1 cellular context compared by ENCODE assay signal in the genomic region with DNA sequence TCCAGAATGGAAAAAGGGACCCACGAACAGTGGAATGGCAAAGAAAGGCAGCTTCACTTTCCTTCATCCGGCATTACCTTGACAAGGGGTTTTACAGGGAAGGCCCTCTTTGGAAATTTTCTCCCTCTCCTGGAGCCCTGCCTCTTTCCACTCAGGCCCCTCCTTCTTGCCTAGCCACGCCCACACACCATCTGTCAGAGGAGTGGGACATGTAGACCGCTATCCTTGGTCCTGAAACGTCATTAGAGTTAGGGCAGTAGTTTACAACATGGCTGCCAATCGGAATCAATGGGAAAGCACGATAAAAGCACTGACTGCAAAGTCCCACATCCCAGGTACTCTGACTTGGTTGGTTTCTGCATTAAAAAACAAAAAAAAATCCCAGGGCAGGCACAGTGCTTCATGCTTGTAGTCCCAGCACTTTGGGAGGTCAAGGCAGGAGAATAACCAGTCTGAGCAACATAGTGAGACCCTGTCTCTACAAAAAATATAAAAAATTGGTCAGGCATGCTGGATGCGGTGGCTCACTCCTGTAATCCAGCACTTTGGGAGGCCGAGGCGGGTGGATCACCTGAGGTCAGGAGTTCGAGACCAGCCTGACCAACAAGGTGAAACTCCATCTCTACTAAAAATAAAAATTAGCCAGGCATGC.
A peak's percentile ranks its signal among the peaks of the same experiment; 100 is the strongest.
TF ChIP-seq lines count a peak whose summit lies in the region.

No MANE protein-coding gene starts in this region.

TF ChIP-seq in K562, 482 proteins besides CTCF, POLR2A, EP300 and RAD21 (continued from another document and continues in another):
- no peak for TF ChIP-seq ZNF224 (CRISPR knock-in tag; IDR thresholded peaks at IDR 0.05)
- no peak for TF ChIP-seq CAMTA2 (CRISPR knock-in tag; conservative IDR thresholded peaks at IDR 0.05)
- no peak for TF ChIP-seq ERF (CRISPR knock-in tag; IDR thresholded peaks at IDR 0.05)
- no peak for TF ChIP-seq ELF4 (CRISPR knock-in tag; IDR thresholded peaks at IDR 0.05)
- no peak for TF ChIP-seq THRAP3 (IDR thresholded peaks at IDR 0.05; ENCODE audit: borderline replicate concordance)
- TF ChIP-seq KLF1 (tag; IDR thresholded peaks at IDR 0.05), result no peak
- TF ChIP-seq, protein P1, sequence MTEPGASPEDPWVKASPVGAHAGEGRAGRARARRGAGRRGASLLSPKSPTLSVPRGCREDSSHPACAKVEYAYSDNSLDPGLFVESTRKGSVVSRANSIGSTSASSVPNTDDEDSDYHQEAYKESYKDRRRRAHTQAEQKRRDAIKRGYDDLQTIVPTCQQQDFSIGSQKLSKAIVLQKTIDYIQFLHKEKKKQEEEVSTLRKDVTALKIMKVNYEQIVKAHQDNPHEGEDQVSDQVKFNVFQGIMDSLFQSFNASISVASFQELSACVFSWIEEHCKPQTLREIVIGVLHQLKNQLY (CRISPR knock-in tag; conservative IDR thresholded peaks at IDR 0.05), result no peak
- TF ChIP-seq JUN (IDR thresholded peaks at IDR 0.05; ENCODE audit: borderline replicate concordance, low read depth, low read length), result no peak
- TF ChIP-seq JUN (CRISPR knock-in tag; IDR thresholded peaks at IDR 0.05; ENCODE audit: borderline replicate concordance), result no peak
- TF ChIP-seq HMG20A (CRISPR knock-in tag; conservative IDR thresholded peaks at IDR 0.05), result no peak
- TF ChIP-seq, protein P2, sequence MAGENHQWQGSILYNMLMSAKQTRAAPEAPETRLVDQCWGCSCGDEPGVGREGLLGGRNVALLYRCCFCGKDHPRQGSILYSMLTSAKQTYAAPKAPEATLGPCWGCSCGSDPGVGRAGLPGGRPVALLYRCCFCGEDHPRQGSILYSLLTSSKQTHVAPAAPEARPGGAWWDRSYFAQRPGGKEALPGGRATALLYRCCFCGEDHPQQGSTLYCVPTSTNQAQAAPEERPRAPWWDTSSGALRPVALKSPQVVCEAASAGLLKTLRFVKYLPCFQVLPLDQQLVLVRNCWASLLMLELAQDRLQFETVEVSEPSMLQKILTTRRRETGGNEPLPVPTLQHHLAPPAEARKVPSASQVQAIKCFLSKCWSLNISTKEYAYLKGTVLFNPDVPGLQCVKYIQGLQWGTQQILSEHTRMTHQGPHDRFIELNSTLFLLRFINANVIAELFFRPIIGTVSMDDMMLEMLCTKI (IDR thresholded peaks at IDR 0.05; ENCODE audit: partially characterized antibody), result no peak
- TF ChIP-seq, protein P3, sequence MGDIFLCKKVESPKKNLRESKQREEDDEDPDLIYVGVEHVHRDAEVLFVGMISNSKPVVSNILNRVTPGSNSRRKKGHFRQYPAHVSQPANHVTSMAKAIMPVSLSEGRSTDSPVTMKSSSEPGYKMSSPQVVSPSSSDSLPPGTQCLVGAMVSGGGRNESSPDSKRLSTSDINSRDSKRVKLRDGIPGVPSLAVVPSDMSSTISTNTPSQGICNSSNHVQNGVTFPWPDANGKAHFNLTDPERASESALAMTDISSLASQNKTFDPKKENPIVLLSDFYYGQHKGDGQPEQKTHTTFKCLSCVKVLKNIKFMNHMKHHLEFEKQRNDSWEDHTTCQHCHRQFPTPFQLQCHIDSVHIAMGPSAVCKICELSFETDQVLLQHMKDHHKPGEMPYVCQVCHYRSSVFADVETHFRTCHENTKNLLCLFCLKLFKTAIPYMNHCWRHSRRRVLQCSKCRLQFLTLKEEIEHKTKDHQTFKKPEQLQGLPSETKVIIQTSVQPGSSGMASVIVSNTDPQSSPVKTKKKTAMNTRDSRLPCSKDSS (IDR thresholded peaks at IDR 0.05; ENCODE audit: low read depth, partially characterized antibody), result no peak
- TF ChIP-seq RBBP5 (IDR thresholded peaks at IDR 0.05; ENCODE audit: borderline replicate concordance, insufficient read depth, low read length, poor library complexity, severe bottlenecking), result no peak
- TF ChIP-seq, protein P4, sequence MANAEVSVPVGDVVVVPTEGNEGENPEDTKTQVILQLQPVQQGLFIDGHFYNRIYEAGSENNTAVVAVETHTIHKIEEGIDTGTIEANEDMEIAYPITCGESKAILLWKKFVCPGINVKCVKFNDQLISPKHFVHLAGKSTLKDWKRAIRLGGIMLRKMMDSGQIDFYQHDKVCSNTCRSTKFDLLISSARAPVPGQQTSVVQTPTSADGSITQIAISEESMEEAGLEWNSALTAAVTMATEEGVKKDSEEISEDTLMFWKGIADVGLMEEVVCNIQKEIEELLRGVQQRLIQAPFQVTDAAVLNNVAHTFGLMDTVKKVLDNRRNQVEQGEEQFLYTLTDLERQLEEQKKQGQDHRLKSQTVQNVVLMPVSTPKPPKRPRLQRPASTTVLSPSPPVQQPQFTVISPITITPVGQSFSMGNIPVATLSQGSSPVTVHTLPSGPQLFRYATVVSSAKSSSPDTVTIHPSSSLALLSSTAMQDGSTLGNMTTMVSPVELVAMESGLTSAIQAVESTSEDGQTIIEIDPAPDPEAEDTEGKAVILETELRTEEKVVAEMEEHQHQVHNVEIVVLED (CRISPR knock-in tag; IDR thresholded peaks at IDR 0.05), result no peak
- no peak for TF ChIP-seq CC2D1A (IDR thresholded peaks at IDR 0.05)
- TF ChIP-seq, protein P5, sequence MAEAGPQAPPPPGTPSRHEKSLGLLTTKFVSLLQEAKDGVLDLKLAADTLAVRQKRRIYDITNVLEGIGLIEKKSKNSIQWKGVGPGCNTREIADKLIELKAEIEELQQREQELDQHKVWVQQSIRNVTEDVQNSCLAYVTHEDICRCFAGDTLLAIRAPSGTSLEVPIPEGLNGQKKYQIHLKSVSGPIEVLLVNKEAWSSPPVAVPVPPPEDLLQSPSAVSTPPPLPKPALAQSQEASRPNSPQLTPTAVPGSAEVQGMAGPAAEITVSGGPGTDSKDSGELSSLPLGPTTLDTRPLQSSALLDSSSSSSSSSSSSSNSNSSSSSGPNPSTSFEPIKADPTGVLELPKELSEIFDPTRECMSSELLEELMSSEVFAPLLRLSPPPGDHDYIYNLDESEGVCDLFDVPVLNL (CRISPR knock-in tag; IDR thresholded peaks at IDR 0.05; ENCODE audit: low read depth), result no peak
- TF ChIP-seq, protein P6, sequence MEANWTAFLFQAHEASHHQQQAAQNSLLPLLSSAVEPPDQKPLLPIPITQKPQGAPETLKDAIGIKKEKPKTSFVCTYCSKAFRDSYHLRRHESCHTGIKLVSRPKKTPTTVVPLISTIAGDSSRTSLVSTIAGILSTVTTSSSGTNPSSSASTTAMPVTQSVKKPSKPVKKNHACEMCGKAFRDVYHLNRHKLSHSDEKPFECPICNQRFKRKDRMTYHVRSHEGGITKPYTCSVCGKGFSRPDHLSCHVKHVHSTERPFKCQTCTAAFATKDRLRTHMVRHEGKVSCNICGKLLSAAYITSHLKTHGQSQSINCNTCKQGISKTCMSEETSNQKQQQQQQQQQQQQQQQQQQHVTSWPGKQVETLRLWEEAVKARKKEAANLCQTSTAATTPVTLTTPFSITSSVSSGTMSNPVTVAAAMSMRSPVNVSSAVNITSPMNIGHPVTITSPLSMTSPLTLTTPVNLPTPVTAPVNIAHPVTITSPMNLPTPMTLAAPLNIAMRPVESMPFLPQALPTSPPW (CRISPR knock-in tag; IDR thresholded peaks at IDR 0.05), result peak; percentile 52
- TF ChIP-seq, protein P7, sequence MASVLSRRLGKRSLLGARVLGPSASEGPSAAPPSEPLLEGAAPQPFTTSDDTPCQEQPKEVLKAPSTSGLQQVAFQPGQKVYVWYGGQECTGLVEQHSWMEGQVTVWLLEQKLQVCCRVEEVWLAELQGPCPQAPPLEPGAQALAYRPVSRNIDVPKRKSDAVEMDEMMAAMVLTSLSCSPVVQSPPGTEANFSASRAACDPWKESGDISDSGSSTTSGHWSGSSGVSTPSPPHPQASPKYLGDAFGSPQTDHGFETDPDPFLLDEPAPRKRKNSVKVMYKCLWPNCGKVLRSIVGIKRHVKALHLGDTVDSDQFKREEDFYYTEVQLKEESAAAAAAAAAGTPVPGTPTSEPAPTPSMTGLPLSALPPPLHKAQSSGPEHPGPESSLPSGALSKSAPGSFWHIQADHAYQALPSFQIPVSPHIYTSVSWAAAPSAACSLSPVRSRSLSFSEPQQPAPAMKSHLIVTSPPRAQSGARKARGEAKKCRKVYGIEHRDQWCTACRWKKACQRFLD (CRISPR knock-in tag; IDR thresholded peaks at IDR 0.05), result no peak
- no peak for TF ChIP-seq SREBF1 (IDR thresholded peaks at IDR 0.05; ENCODE audit: borderline replicate concordance, low read depth, low read length)
- no peak for TF ChIP-seq ZNF121 (CRISPR knock-in tag; conservative IDR thresholded peaks at IDR 0.05)
- TF ChIP-seq, protein P8, sequence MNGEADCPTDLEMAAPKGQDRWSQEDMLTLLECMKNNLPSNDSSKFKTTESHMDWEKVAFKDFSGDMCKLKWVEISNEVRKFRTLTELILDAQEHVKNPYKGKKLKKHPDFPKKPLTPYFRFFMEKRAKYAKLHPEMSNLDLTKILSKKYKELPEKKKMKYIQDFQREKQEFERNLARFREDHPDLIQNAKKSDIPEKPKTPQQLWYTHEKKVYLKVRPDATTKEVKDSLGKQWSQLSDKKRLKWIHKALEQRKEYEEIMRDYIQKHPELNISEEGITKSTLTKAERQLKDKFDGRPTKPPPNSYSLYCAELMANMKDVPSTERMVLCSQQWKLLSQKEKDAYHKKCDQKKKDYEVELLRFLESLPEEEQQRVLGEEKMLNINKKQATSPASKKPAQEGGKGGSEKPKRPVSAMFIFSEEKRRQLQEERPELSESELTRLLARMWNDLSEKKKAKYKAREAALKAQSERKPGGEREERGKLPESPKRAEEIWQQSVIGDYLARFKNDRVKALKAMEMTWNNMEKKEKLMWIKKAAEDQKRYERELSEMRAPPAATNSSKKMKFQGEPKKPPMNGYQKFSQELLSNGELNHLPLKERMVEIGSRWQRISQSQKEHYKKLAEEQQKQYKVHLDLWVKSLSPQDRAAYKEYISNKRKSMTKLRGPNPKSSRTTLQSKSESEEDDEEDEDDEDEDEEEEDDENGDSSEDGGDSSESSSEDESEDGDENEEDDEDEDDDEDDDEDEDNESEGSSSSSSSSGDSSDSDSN (IDR thresholded peaks at IDR 0.05; ENCODE audit: borderline replicate concordance in 1 of 2, low read depth in 2 of 2, low read length in 2 of 2), result no peak
- peak; percentile 61; the same call in 1 of the 2 replicates for TF ChIP-seq ZNF175 (CRISPR knock-in tag; IDR thresholded peaks at IDR 0.05; ENCODE audit: low read depth)
- no peak for TF ChIP-seq SAFB (IDR thresholded peaks at IDR 0.05; ENCODE audit: borderline replicate concordance, low read depth, low read length)
- TF ChIP-seq, protein P9, sequence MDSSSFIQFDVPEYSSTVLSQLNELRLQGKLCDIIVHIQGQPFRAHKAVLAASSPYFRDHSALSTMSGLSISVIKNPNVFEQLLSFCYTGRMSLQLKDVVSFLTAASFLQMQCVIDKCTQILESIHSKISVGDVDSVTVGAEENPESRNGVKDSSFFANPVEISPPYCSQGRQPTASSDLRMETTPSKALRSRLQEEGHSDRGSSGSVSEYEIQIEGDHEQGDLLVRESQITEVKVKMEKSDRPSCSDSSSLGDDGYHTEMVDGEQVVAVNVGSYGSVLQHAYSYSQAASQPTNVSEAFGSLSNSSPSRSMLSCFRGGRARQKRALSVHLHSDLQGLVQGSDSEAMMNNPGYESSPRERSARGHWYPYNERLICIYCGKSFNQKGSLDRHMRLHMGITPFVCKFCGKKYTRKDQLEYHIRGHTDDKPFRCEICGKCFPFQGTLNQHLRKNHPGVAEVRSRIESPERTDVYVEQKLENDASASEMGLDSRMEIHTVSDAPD (CRISPR knock-in tag; IDR thresholded peaks at IDR 0.05), result no peak
- no peak for TF ChIP-seq ZNF77 (CRISPR knock-in tag; IDR thresholded peaks at IDR 0.05)
- TF ChIP-seq COPS2 (conservative IDR thresholded peaks at IDR 0.05), result no peak
- no peak for TF ChIP-seq NR3C1 (CRISPR knock-in tag; IDR thresholded peaks at IDR 0.05)
- TF ChIP-seq MTA3 (IDR thresholded peaks at IDR 0.05; ENCODE audit: borderline replicate concordance), result no peak
- no peak for TF ChIP-seq ZNF324 (CRISPR knock-in tag; IDR thresholded peaks at IDR 0.05)
- TF ChIP-seq EGR1 (conservative IDR thresholded peaks at IDR 0.05), result peak; percentile 29; the same call in 1 of the 2 replicates
- no peak for TF ChIP-seq MYBL2 (IDR thresholded peaks at IDR 0.05; ENCODE audit: low read depth)
- TF ChIP-seq MYBL2 (CRISPR knock-in tag; IDR thresholded peaks at IDR 0.05; ENCODE audit: borderline replicate concordance), result no peak
- no peak for TF ChIP-seq ZNF583 (CRISPR knock-in tag; IDR thresholded peaks at IDR 0.05)
- no peak for TF ChIP-seq POLR3A (IDR thresholded peaks at IDR 0.05; ENCODE audit: borderline replicate concordance, extremely low read depth, insufficient read depth, insufficient read length)
- TF ChIP-seq ZZZ3 (IDR thresholded peaks at IDR 0.05), result no peak
- peak; percentile 58; the same call in 1 of the 2 replicates for TF ChIP-seq ATF7 (IDR thresholded peaks at IDR 0.05)
- TF ChIP-seq HDAC3 (IDR thresholded peaks at IDR 0.05; ENCODE audit: borderline replicate concordance, partially characterized antibody), result no peak
- TF ChIP-seq CREB1 (IDR thresholded peaks at IDR 0.05), result peak; percentile 69
- TF ChIP-seq CREB1 (CRISPR knock-in tag; IDR thresholded peaks at IDR 0.05), result peak; percentile 79
- peak; percentile 16 to 17; a peak in 1 of 4 replicates for TF ChIP-seq NRF1 (conservative IDR thresholded peaks at IDR 0.05 in 1 of 2, IDR thresholded peaks at IDR 0.05 in 1 of 2)
- peak; percentile 48 for TF ChIP-seq SAP30 (IDR thresholded peaks at IDR 0.05; ENCODE audit: borderline replicate concordance, insufficient read depth, low read depth, low read length, poor library complexity, severe bottlenecking)
- no peak for TF ChIP-seq ADNP (tag; IDR thresholded peaks at IDR 0.05)
- no peak for TF ChIP-seq RNF2 (IDR thresholded peaks at IDR 0.05)
- TF ChIP-seq SMAD2 (IDR thresholded peaks at IDR 0.05; ENCODE audit: low read depth, low read length), result no peak
- TF ChIP-seq, protein P10, sequence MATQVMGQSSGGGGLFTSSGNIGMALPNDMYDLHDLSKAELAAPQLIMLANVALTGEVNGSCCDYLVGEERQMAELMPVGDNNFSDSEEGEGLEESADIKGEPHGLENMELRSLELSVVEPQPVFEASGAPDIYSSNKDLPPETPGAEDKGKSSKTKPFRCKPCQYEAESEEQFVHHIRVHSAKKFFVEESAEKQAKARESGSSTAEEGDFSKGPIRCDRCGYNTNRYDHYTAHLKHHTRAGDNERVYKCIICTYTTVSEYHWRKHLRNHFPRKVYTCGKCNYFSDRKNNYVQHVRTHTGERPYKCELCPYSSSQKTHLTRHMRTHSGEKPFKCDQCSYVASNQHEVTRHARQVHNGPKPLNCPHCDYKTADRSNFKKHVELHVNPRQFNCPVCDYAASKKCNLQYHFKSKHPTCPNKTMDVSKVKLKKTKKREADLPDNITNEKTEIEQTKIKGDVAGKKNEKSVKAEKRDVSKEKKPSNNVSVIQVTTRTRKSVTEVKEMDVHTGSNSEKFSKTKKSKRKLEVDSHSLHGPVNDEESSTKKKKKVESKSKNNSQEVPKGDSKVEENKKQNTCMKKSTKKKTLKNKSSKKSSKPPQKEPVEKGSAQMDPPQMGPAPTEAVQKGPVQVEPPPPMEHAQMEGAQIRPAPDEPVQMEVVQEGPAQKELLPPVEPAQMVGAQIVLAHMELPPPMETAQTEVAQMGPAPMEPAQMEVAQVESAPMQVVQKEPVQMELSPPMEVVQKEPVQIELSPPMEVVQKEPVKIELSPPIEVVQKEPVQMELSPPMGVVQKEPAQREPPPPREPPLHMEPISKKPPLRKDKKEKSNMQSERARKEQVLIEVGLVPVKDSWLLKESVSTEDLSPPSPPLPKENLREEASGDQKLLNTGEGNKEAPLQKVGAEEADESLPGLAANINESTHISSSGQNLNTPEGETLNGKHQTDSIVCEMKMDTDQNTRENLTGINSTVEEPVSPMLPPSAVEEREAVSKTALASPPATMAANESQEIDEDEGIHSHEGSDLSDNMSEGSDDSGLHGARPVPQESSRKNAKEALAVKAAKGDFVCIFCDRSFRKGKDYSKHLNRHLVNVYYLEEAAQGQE (CRISPR knock-in tag; IDR thresholded peaks at IDR 0.05; ENCODE audit: low read depth), result peak; percentile 96
- TF ChIP-seq ETV5 (CRISPR knock-in tag; IDR thresholded peaks at IDR 0.05; ENCODE audit: low read depth), result no peak
- peak; percentile 79; the same call in 1 of the 2 replicates for TF ChIP-seq ZNF197 (CRISPR knock-in tag; IDR thresholded peaks at IDR 0.05; ENCODE audit: low read depth)
